9 cellular contexts compared by ENCODE assay signal in genomic region chr22:27668828-27669797, GRCh38.
DNase-seq lines count a peak whose midpoint lies in the region; ATAC-seq, FAIRE-seq and TF ChIP-seq lines count a peak whose summit lies in the region.
"Had no signal": no experiment of that assay in that cellular context is flagged by ENCODE, and none has a peak within 500 bp of the region (broad histone marks: within the 10 kb centered on the region; RNA-seq: fewer than 3 reads in every experiment).

No MANE protein-coding gene starts in this region.

- no peak overlapping the region for H3K4me3 ChIP-seq in fibroblast of villous mesenchyme (ENCODE audit: low read depth, low read length)

- H3K27ac ChIP-seq in CD4-positive, alpha-beta T cell (ENCODE audit: low read depth, low read length) = no peak overlapping the region

- no peak overlapping the region for H3K27ac Mint-ChIP-seq in CD4-positive, alpha-beta T cell

- no peak for TF ChIP-seq POLR2A in H54 (IDR thresholded peaks at IDR 0.05; ENCODE audit: low read depth, low read length)

- no peak for ATAC-seq in GM21825 (IDR thresholded peaks at IDR 0.05; ENCODE audit: unreplicated experiment)
- ATAC-seq in CD4-positive, alpha-beta T cell (ENCODE audit: poor library complexity) = no peak

- TF ChIP-seq CTCF in fibroblast of villous mesenchyme (IDR thresholded peaks at IDR 0.05; ENCODE audit: insufficient read depth, low read depth, low read length) = no peak
- no peak for TF ChIP-seq CTCF in CD4-positive, alpha-beta T cell (IDR thresholded peaks at IDR 0.05)

- CTCF ChIA-PET in CD4-positive, alpha-beta T cell (lab: Charles Lee) = no interaction called here

- intact Hi-C loops in CD4-positive, alpha-beta T cell (cut with DNase I, micrococcal nuclease) = no loop called here

- no peaks in the 10 kb centered on the region for H3K36me3 Mint-ChIP-seq in CD4-positive, alpha-beta T cell (ENCODE audit: low read depth)

- H3K27me3 Mint-ChIP-seq in CD4-positive, alpha-beta T cell = peaks cover 37% of the 10 kb centered on the region

- no peaks in the 10 kb centered on the region for H3K9me3 ChIP-seq in CD4-positive, alpha-beta T cell (ENCODE audit: control insufficient read depth, low read length)

- H3K4me1 Mint-ChIP-seq in CD4-positive, alpha-beta T cell (ENCODE audit: low read depth) = no peaks in the 10 kb centered on the region

- H3K27me3 ChIP-seq in CD4-positive, alpha-beta T cell (ENCODE audit: control insufficient read depth, insufficient read depth, low read length) = peaks cover 23% of the 10 kb centered on the region

- peak; percentile 79 for FAIRE-seq in H54 (lab: Jason Lieb, UNC)

- H3K9me3 Mint-ChIP-seq in CD4-positive, alpha-beta T cell = peaks cover 6% of the 10 kb centered on the region

- POLR2A ChIA-PET in CD4-positive, alpha-beta T cell (lab: Charles Lee) = no interaction called here

- DNase-seq in H54 (ENCODE audit: insufficient read length, low spot score) (peak; percentile 76), RKO (ENCODE audit: low spot score) (peak; percentile 57), fibroblast of villous mesenchyme (ENCODE audit: low read depth) (peak; percentile 92), retina (peak; percentile 77), NCI-H2227 treated with DMSO at 0.1 percent for 48 hours (lab: John Stamatoyannopoulos, UW) (no peak), SHP77 (lab: John Stamatoyannopoulos, UW) (no peak)
- no peak for DNase-seq in CD4-positive, alpha-beta T cell
- DNase-seq: NCI-H1930 had no signal

- no peak overlapping the region for H3K4me3 Mint-ChIP-seq in CD4-positive, alpha-beta T cell

Comparison
In these comparisons a context has a peak if more than half of its experiments do, and no peak if none do; other contexts are left out.
1. DNase-seq: peak in H54 (single experiment), RKO (single experiment), fibroblast of villous mesenchyme (single experiment) and retina (single experiment); none in CD4-positive, alpha-beta T cell (0 of 10), NCI-H2227 treated with DMSO at 0.1 percent for 48 hours (single experiment) and SHP77 (0 of 2).